ENCODE assay signal across 9 cellular contexts in genomic region chr1:41626616-41627375, GRCh38.
DNase-seq lines count a peak whose midpoint lies in the region; ATAC-seq and TF ChIP-seq lines count a peak whose summit lies in the region.
"Had no signal": no experiment of that assay in that cellular context is flagged by ENCODE, and none has a peak within 500 bp of the region (broad histone marks: within the 10 kb centered on the region; RNA-seq: fewer than 3 reads in every experiment).

No MANE protein-coding gene starts in this region.

- H3K27me3 Mint-ChIP-seq in activated CD4-positive, alpha-beta T cell treated with anti-CD3 and anti-CD28 coated beads, Interleukin-2, amount 10 ng/mL, durations not matched to agents 7 days and 5 days, result no peaks in the 10 kb centered on the region
- H3K27me3 Mint-ChIP-seq in stimulated activated naive CD8-positive, alpha-beta T cell treated with anti-CD3 and anti-CD28 coated beads, Interleukin-15, Interleukin-2, amounts not matched to agents 100 ng/mL and 50 ng/mL, for 24 hours, result no peaks in the 10 kb centered on the region
- H3K27me3 Mint-ChIP-seq: IgD-negative memory B cell had no signal

- peaks cover 17% of the 10 kb centered on the region for H3K36me3 Mint-ChIP-seq in activated CD4-positive, alpha-beta T cell treated with anti-CD3 and anti-CD28 coated beads, Interleukin-2, amount 10 ng/mL, durations not matched to agents 7 days and 5 days (ENCODE audit: low read depth)
- peaks cover 73% of the 10 kb centered on the region for H3K36me3 Mint-ChIP-seq in stimulated activated naive CD8-positive, alpha-beta T cell treated with anti-CD3 and anti-CD28 coated beads, Interleukin-15, Interleukin-2, amounts not matched to agents 100 ng/mL and 50 ng/mL, for 24 hours (ENCODE audit: low read depth)

- no peak overlapping the region for H3K4me3 Mint-ChIP-seq in activated CD4-positive, alpha-beta T cell treated with anti-CD3 and anti-CD28 coated beads, Interleukin-2, amount 10 ng/mL, durations not matched to agents 7 days and 5 days
- no peak overlapping the region for H3K4me3 Mint-ChIP-seq in stimulated activated naive CD8-positive, alpha-beta T cell treated with anti-CD3 and anti-CD28 coated beads, Interleukin-15, Interleukin-2, amounts not matched to agents 100 ng/mL and 50 ng/mL, for 24 hours
- H3K4me3 Mint-ChIP-seq: IgD-negative memory B cell had no signal

- H3K9me3 Mint-ChIP-seq in activated CD4-positive, alpha-beta T cell treated with anti-CD3 and anti-CD28 coated beads, Interleukin-2, amount 10 ng/mL, durations not matched to agents 7 days and 5 days, result no peaks in the 10 kb centered on the region
- no peaks in the 10 kb centered on the region for H3K9me3 Mint-ChIP-seq in stimulated activated naive CD8-positive, alpha-beta T cell treated with anti-CD3 and anti-CD28 coated beads, Interleukin-15, Interleukin-2, amounts not matched to agents 100 ng/mL and 50 ng/mL, for 24 hours

- no peak overlapping the region for H3K27ac Mint-ChIP-seq in activated CD4-positive, alpha-beta T cell treated with anti-CD3 and anti-CD28 coated beads, Interleukin-2, amount 10 ng/mL, durations not matched to agents 7 days and 5 days
- H3K27ac Mint-ChIP-seq in stimulated activated naive CD8-positive, alpha-beta T cell treated with anti-CD3 and anti-CD28 coated beads, Interleukin-15, Interleukin-2, amounts not matched to agents 100 ng/mL and 50 ng/mL, for 24 hours, result peak overlapping the region; percentile 78
- H3K27ac Mint-ChIP-seq: IgD-negative memory B cell had no signal

- H3K4me3 ChIP-seq in left lung, result no peak overlapping the region

- H3K27me3 ChIP-seq in left lung, result no peaks in the 10 kb centered on the region

- H3K9me3 ChIP-seq in left lung, result no peaks in the 10 kb centered on the region

- H3K4me1 ChIP-seq in left lung, result peaks cover 10 to 14% of the 10 kb centered on the region in 2 donors

- CTCF ChIA-PET in activated CD4-positive, alpha-beta T cell treated with anti-CD3 and anti-CD28 coated beads, Interleukin-2, amount 10 ng/mL, durations not matched to agents 7 days and 5 days (lab: Charles Lee), result interaction anchor here (1.0 to 1.4 kb wide), 2 partner anchors 8 to 23 kb away, joined by 3 to 6 read pairs; no protein-coding TSS in a partner anchor

- DNase-seq in activated CD4-positive, alpha-beta T cell treated with anti-CD3 and anti-CD28 coated beads for 24 hours (ENCODE audit: low read depth in 2 of 2), result peak; percentile 29 to 32
- no peak for DNase-seq in activated CD4-positive, alpha-beta T cell treated with anti-CD3 and anti-CD28 coated beads, Interleukin-2, amount 10 ng/mL, durations not matched to agents 7 days and 5 days
- DNase-seq in activated T-cell treated with anti-CD3 and anti-CD28 coated beads for 4 hours (peak; percentile 35), left lung (no peak), COR-L47 (lab: John Stamatoyannopoulos, UW) (no peak), midbrain (lab: John Stamatoyannopoulos, UW) (no peak), NCI-H69 (lab: John Stamatoyannopoulos, UW) (no peak)

- H3K36me3 ChIP-seq in left lung, result peaks cover 0 to 14% of the 10 kb centered on the region in 2 donors

- no peak overlapping the region for H3K27ac ChIP-seq in left lung

- peak; percentile 56 for ATAC-seq in left lung

- intact Hi-C loops in left lung (cut with DNase I), result no loop called here

- no peak for TF ChIP-seq CTCF in left lung (IDR thresholded peaks at IDR 0.05)

- POLR2A ChIA-PET in activated CD4-positive, alpha-beta T cell treated with anti-CD3 and anti-CD28 coated beads, Interleukin-2, amount 10 ng/mL, durations not matched to agents 7 days and 5 days (lab: Charles Lee), result no interaction called here

- peaks cover 38% of the 10 kb centered on the region for H3K4me1 Mint-ChIP-seq in activated CD4-positive, alpha-beta T cell treated with anti-CD3 and anti-CD28 coated beads, Interleukin-2, amount 10 ng/mL, durations not matched to agents 7 days and 5 days
- H3K4me1 Mint-ChIP-seq in stimulated activated naive CD8-positive, alpha-beta T cell treated with anti-CD3 and anti-CD28 coated beads, Interleukin-15, Interleukin-2, amounts not matched to agents 100 ng/mL and 50 ng/mL, for 24 hours (ENCODE audit: low read depth), result peaks cover 89% of the 10 kb centered on the region

Comparison
In these comparisons a context has a peak if more than half of its experiments do, and no peak if none do; other contexts are left out.
1. DNase-seq: peak in activated CD4-positive, alpha-beta T cell treated with anti-CD3 and anti-CD28 coated beads for 24 hours (2 of 2) and activated T-cell treated with anti-CD3 and anti-CD28 coated beads for 4 hours (single experiment); none in activated CD4-positive, alpha-beta T cell treated with anti-CD3 and anti-CD28 coated beads, Interleukin-2, amount 10 ng/mL, durations not matched to agents 7 days and 5 days (single experiment), left lung (0 of 2), COR-L47 (single experiment), midbrain (single experiment) and NCI-H69 (single experiment).